30 cellular contexts compared by ENCODE assay signal in genomic region chr7:17057143-17057509, GRCh38.
"Had no signal": no experiment of that assay in that cellular context is flagged by ENCODE, and none has a peak within 500 bp of the region (broad histone marks: within the 10 kb centered on the region; RNA-seq: fewer than 3 reads in every experiment).

No MANE protein-coding gene starts in this region.

- H3K36me3 Mint-ChIP-seq: activated naive CD4-positive, alpha-beta T cell treated with anti-CD3 and anti-CD28 coated beads, Interleukin-2, amount 50 U/mL, for 24 hours; brain; naive thymus-derived CD8-positive, alpha-beta T cell had no signal

- DNase-seq: activated CD4-positive, alpha-beta T cell treated with anti-CD3 and anti-CD28 coated beads for 4 hours; activated CD4-positive, alpha-beta T cell treated with anti-CD3 and anti-CD28 coated beads, Interleukin-2, amount 50 U/mL, for 4 hours; activated CD8-positive, alpha-beta memory T cell treated with anti-CD3 and anti-CD28 coated beads, Interleukin-2, amount 50 U/mL, for 4 hours; activated T-cell treated with anti-CD3 and anti-CD28 coated beads, Interleukin-2, amount 50 U/mL, for 24 hours; adrenal gland; aorta; cerebellar nuclear complex; colonic mucosa; effector memory CD4-positive, alpha-beta T cell; erythroblast; gastrocnemius medialis; glutamatergic neuron; kidney; left colon; midbrain; naive thymus-derived CD8-positive, alpha-beta T cell; nucleus accumbens; right cardiac atrium; stimulated activated CD4-positive, alpha-beta T cell treated with anti-CD3 and anti-CD28 coated beads, Interleukin-2, amount 100 ng/mL, for 48 hours; stimulated activated naive CD4-positive, alpha-beta T cell treated with Interleukin-2 at 50 U/mL for 16 hours; T-helper 1 cell; testis; transverse colon had no signal

- H3K36me3 ChIP-seq: adrenal gland, cardiac muscle cell, colonic mucosa, gastrocnemius medialis, transverse colon had no signal

- H3K27me3 Mint-ChIP-seq: activated T-cell treated with anti-CD3 and anti-CD28 coated beads, Interleukin-2, amount 50 U/mL, for 24 hours; activated T-helper 17 cell treated with anti-CD3 and anti-CD28 coated beads, Interleukin-2, amount 50 U/mL, for 72 hours had no signal

- H3K27ac ChIP-seq: adrenal gland, cardiac muscle cell, colonic mucosa, gastrocnemius medialis, testis, transverse colon, VCaP had no signal

- H3K4me1 Mint-ChIP-seq: brain, neural crest cell had no signal

- ATAC-seq: activated T-helper 17 cell treated with anti-CD3 and anti-CD28 coated beads, Interleukin-2, amount 50 U/mL, for 72 hours; gastrocnemius medialis; left colon; naive thymus-derived CD8-positive, alpha-beta T cell; right cardiac atrium had no signal

- H3K9me3 ChIP-seq: adrenal gland, colonic mucosa, gastrocnemius medialis, testis, transverse colon had no signal

- H3K27me3 ChIP-seq: adrenal gland, cardiac muscle cell, colonic mucosa, gastrocnemius medialis, testis, transverse colon had no signal

- H3K9me3 Mint-ChIP-seq: activated naive CD4-positive, alpha-beta T cell treated with anti-CD3 and anti-CD28 coated beads, Interleukin-2, amount 50 U/mL, for 24 hours; activated T-cell treated with anti-CD3 and anti-CD28 coated beads, Interleukin-2, amount 50 U/mL, for 24 hours; neural crest cell had no signal

- H3K4me3 Mint-ChIP-seq: activated naive CD4-positive, alpha-beta T cell treated with anti-CD3 and anti-CD28 coated beads, Interleukin-2, amount 50 U/mL, for 24 hours; activated T-cell treated with anti-CD3 and anti-CD28 coated beads, Interleukin-2, amount 50 U/mL, for 24 hours; activated T-helper 17 cell treated with anti-CD3 and anti-CD28 coated beads, Interleukin-2, amount 50 U/mL, for 72 hours; brain; naive thymus-derived CD8-positive, alpha-beta T cell; neural crest cell; T-helper 2 cell treated with Interferon-gamma antibody and Interleukin-4, amounts not matched to agents 5 μg/mL and 100 μg/mL, for 36 hours had no signal

- H3K27ac Mint-ChIP-seq: activated naive CD4-positive, alpha-beta T cell treated with anti-CD3 and anti-CD28 coated beads, Interleukin-2, amount 50 U/mL, for 24 hours; activated T-cell treated with anti-CD3 and anti-CD28 coated beads, Interleukin-2, amount 50 U/mL, for 24 hours; activated T-helper 17 cell treated with anti-CD3 and anti-CD28 coated beads, Interleukin-2, amount 50 U/mL, for 72 hours; brain; T-helper 2 cell treated with Interferon-gamma antibody and Interleukin-4, amounts not matched to agents 5 μg/mL and 100 μg/mL, for 36 hours had no signal

- H3K4me3 ChIP-seq: adrenal gland, cardiac muscle cell, colonic mucosa, gastrocnemius medialis, testis, transverse colon had no signal

- H3K4me1 ChIP-seq: adrenal gland, colonic mucosa, gastrocnemius medialis, testis, transverse colon had no signal
